Comparison of ENCODE assay signal across 9 cellular contexts in the genomic region with DNA sequence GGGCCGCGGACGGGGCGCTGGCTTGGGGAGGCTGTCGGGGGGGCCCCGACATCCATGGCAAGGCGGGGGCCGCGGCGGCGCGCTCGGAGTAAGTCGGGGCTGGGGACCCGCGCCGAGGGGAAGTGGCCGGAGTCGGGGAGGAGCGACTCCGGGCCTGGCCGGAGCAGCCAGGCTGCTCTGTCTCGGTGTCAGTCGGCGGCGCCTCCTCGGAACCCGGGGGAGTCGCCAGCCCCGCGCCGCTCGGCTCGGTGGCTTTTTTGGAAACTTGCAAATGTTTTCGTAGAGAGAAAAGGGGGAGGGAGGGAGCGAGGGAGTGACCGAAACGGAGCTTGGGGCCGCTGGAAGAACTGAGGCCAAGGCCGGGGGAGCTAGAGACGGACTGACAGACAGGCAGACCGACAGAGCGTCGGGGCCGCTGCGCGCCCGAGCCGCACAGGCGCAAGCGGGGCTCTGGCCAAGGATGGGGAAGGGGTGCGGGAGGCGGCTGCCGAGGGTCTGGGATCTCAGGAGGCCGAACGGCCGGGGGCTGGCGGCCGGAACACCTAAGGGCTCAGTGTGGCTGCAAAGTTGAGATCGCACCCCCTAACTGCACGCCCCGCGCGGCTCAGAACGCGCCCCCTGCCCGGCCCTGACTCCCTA.
DNase-seq lines count a peak whose midpoint lies in the region; ATAC-seq and TF ChIP-seq lines count a peak whose summit lies in the region.
"Had no signal": no experiment of that assay in that cellular context is flagged by ENCODE, and none has a peak within 500 bp of the region (broad histone marks: within the 10 kb centered on the region; RNA-seq: fewer than 3 reads in every experiment).

No MANE protein-coding gene starts in this region.

- H3K36me3 ChIP-seq in WERI-Rb-1 = no peaks in the 10 kb centered on the region
- H3K36me3 ChIP-seq in parathyroid adenoma (ENCODE audit: control insufficient read depth, insufficient read depth, low read length) = no peaks in the 10 kb centered on the region

- TF ChIP-seq CTCF in WERI-Rb-1 (IDR thresholded peaks at IDR 0.05; ENCODE audit: low read depth, low read length) = no peak
- TF ChIP-seq CTCF in foreskin fibroblast (IDR thresholded peaks at IDR 0.05; ENCODE audit: low read depth, low read length) = no peak
- TF ChIP-seq CTCF in parathyroid adenoma (IDR thresholded peaks at IDR 0.05) = no peak

- DNase-seq in NCI-H146 (lab: John Stamatoyannopoulos, UW) = peak; percentile 26
- DNase-seq in NCI-H146 treated with DMSO at 0.1 percent for 48 hours (lab: John Stamatoyannopoulos, UW; ENCODE audit: unreplicated experiment) = no peak
- no peak for DNase-seq in WERI-Rb-1
- peak; percentile 20 to 58 for DNase-seq in foreskin fibroblast
- no peak for DNase-seq in NCI-H1436 (lab: John Stamatoyannopoulos, UW)
- no peak for DNase-seq in DMS153 treated with DMSO at 0.1 percent for 48 hours (lab: John Stamatoyannopoulos, UW; ENCODE audit: unreplicated experiment)

- no peaks in the 10 kb centered on the region for H3K79me2 ChIP-seq in parathyroid adenoma

- no peak overlapping the region for H3K9ac ChIP-seq in parathyroid adenoma

- H3K27me3 ChIP-seq in WERI-Rb-1 (ENCODE audit: insufficient read depth, low read depth, severe bottlenecking) (peaks cover 15% of the 10 kb centered on the region), parathyroid adenoma (ENCODE audit: control insufficient read depth, insufficient read depth, low read length) (no peaks in the 10 kb centered on the region)

- ATAC-seq in HG02870 (IDR thresholded peaks at IDR 0.05; ENCODE audit: unreplicated experiment) = no peak

- peak overlapping the region; percentile 78 for H3K4me2 ChIP-seq in parathyroid adenoma (ENCODE audit: low read length)

- H3K4me1 ChIP-seq in parathyroid adenoma = no peaks in the 10 kb centered on the region

- H2AFZ ChIP-seq in parathyroid adenoma = peak overlapping the region; percentile 55

- H3K27ac ChIP-seq in WERI-Rb-1 (no peak overlapping the region), parathyroid adenoma (no peak overlapping the region)
- H3K27ac ChIP-seq: C4-2B had no signal

- H3K9me3 ChIP-seq in WERI-Rb-1 (ENCODE audit: severe bottlenecking) (no peaks in the 10 kb centered on the region), parathyroid adenoma (ENCODE audit: control insufficient read depth, low read length) (no peaks in the 10 kb centered on the region)

- H3K4me3 ChIP-seq in WERI-Rb-1 (ENCODE audit: low read depth, low read length) = peak overlapping the region; percentile 66
- peak overlapping the region; percentile 47 to 71 for H3K4me3 ChIP-seq in foreskin fibroblast (ENCODE audit: low read depth in 1 of 2, low read length in 2 of 2)
- peak overlapping the region; percentile 48 for H3K4me3 ChIP-seq in parathyroid adenoma (ENCODE audit: low read depth, low read length)

Comparison
In these comparisons a context has a peak if more than half of its experiments do, and no peak if none do; other contexts are left out.
1. DNase-seq: peak in NCI-H146 (single experiment) and foreskin fibroblast (2 of 2); none in NCI-H146 treated with DMSO at 0.1 percent for 48 hours (single experiment), WERI-Rb-1 (single experiment), NCI-H1436 (single experiment) and DMS153 treated with DMSO at 0.1 percent for 48 hours (single experiment).
2. Peak in every context shown above with its lines, with median percentiles within 50 percentile points of each other: H3K4me3 ChIP-seq.